ENCODE assay signal across 19 cellular contexts in genomic region chr4:8273450-8273849, GRCh38. TPM values are rescaled to one million over a fixed set of nuclear protein-coding genes. Genes with fewer than 3 reads are reported as not detected.
A peak's percentile ranks its signal among the peaks of the same experiment; 100 is the strongest.
DNase-seq lines count a peak whose midpoint lies in the region; ATAC-seq and TF ChIP-seq lines count a peak whose summit lies in the region.
"Had no signal": no experiment of that assay in that cellular context is flagged by ENCODE, and none has a peak within 500 bp of the region (broad histone marks: within the 10 kb centered on the region; RNA-seq: fewer than 3 reads in every experiment).

No MANE protein-coding gene starts in this region.

- no peaks in the 10 kb centered on the region for H3K79me2 ChIP-seq in hepatocyte

- no peak overlapping the region for H2AFZ ChIP-seq in hepatocyte

- peak overlapping the region in 11 of 12 donors; percentile 63 to 84 (median 76) for H3K27ac ChIP-seq in heart left ventricle
- H3K27ac ChIP-seq in hepatocyte: no peak overlapping the region
- H3K27ac ChIP-seq in sigmoid colon: peak overlapping the region; percentile 78 to 89 (median 84)
- H3K27ac ChIP-seq in vagina: peak overlapping the region; percentile 89
- H3K27ac ChIP-seq: 22Rv1, KMS-11 had no signal

- no peak for DNase-seq in heart left ventricle
- no peak for DNase-seq in cardiac septum (ENCODE audit: low spot score)
- no peak for DNase-seq in hepatocyte (ENCODE audit: low spot score)
- DNase-seq in sigmoid colon: peak; percentile 56
- DNase-seq in vagina (ENCODE audit: extremely low spot score in 2 of 2): no peak
- DNase-seq in dermis blood vessel endothelial cell: no peak
- no peak for DNase-seq in NCI-H1092 treated with DMSO at 0.1 percent for 48 hours (lab: John Stamatoyannopoulos, UW)
- DNase-seq in NCI-H510A treated with DMSO at 0.1 percent for 48 hours (lab: John Stamatoyannopoulos, UW): no peak
- DNase-seq: COR-L47, DMS153, NCI-H1092, NCI-H1694 treated with DMSO at 0.1 percent for 48 hours, NCI-H446, NCI-H774, SHP77 had no signal

- no peaks in the 10 kb centered on the region for H4K20me1 ChIP-seq in hepatocyte (ENCODE audit: insufficient read depth, poor library complexity, severe bottlenecking)

- TF ChIP-seq EP300 in sigmoid colon (IDR thresholded peaks at IDR 0.05): no peak

- H3K36me3 ChIP-seq in heart left ventricle: no peaks in the 10 kb centered on the region
- H3K36me3 ChIP-seq in hepatocyte (replicated peaks; ENCODE audit: insufficient read depth, low read depth): no peaks in the 10 kb centered on the region
- no peaks in the 10 kb centered on the region for H3K36me3 ChIP-seq in sigmoid colon
- no peaks in the 10 kb centered on the region for H3K36me3 ChIP-seq in vagina

- intact Hi-C loops in heart left ventricle (cut with DNase I): loop anchor here in 2 of 10 donors (2.0 to 5.0 kb wide), 2 partner anchors 34 to 131 kb away; no protein-coding TSS in a partner anchor
- intact Hi-C loops in cardiac septum (cut with DNase I): no loop called here
- intact Hi-C loops in sigmoid colon (cut with DNase I): no loop called here
- intact Hi-C loops in vagina (cut with DNase I): loop anchor here (10.0 kb wide), 1 partner anchor 131 kb away; no protein-coding TSS in a partner anchor

- TF ChIP-seq POLR2A in heart left ventricle (IDR thresholded peaks at IDR 0.05) (no peak), sigmoid colon (IDR thresholded peaks at IDR 0.05) (no peak), vagina (IDR thresholded peaks at IDR 0.05) (no peak)

- H3K4me1 ChIP-seq in heart left ventricle (peaks cover 0 to 94% (median 82%) of the 10 kb centered on the region in 12 donors), hepatocyte (ENCODE audit: insufficient read depth) (peaks cover 47% of the 10 kb centered on the region), sigmoid colon (peaks cover 0 to 97% (median 93%) of the 10 kb centered on the region in 4 donors), vagina (peaks cover 80% of the 10 kb centered on the region)

- TF ChIP-seq CTCF in heart left ventricle (IDR thresholded peaks at IDR 0.05) (no peak), hepatocyte (IDR thresholded peaks at IDR 0.05; ENCODE audit: poor library complexity) (no peak), sigmoid colon (IDR thresholded peaks at IDR 0.05) (no peak), vagina (IDR thresholded peaks at IDR 0.05) (no peak)

- WGBS in heart left ventricle, 4 donors: 72 to 83% (median 78%) methylated on average over 12 to 13 of the region's 13 CpGs
- 100% methylated on average over 1 of the region's 13 CpGs for WGBS in hepatocyte (ENCODE audit: low lambda C conversion rate, missing lambda C conversion rate)
- WGBS in sigmoid colon, 2 donors: 76 to 78% methylated on average over 13 of the region's 13 CpGs

- H3K4me2 ChIP-seq in hepatocyte: peak overlapping the region; percentile 27
- H3K4me2 ChIP-seq: KMS-11 had no signal

- H3K27me3 ChIP-seq in heart left ventricle (no peaks in the 10 kb centered on the region), hepatocyte (peaks cover 20% of the 10 kb centered on the region), sigmoid colon (no peaks in the 10 kb centered on the region), vagina (no peaks in the 10 kb centered on the region)

- no peaks in the 10 kb centered on the region for H3K9me3 ChIP-seq in heart left ventricle
- no peaks in the 10 kb centered on the region for H3K9me3 ChIP-seq in hepatocyte (ENCODE audit: low read depth)
- H3K9me3 ChIP-seq in sigmoid colon: no peaks in the 10 kb centered on the region
- no peaks in the 10 kb centered on the region for H3K9me3 ChIP-seq in vagina

- H3K4me3 ChIP-seq in heart left ventricle (peak overlapping the region in 4 of 12 donors; percentile 52 to 78 (median 66)), hepatocyte (no peak overlapping the region), sigmoid colon (no peak overlapping the region), vagina (no peak overlapping the region)

- H3K9me2 ChIP-seq in hepatocyte (replicated peaks; ENCODE audit: insufficient read depth): no peaks in the 10 kb centered on the region

- ATAC-seq in heart left ventricle: no peak
- ATAC-seq: Panc1 had no signal

RNA-seq across cellular contexts. Expression of gene HTRA3, which starts 3.9 kb away (rescaled TPM):
- total RNA-seq in heart left ventricle: 10 to 100 TPM; 26.8 to 84.6 (median 55.0) TPM
- 10 to 100 TPM; 28.9 to 50.1 TPM for polyA plus RNA-seq in heart left ventricle
- 50.8 TPM for total RNA-seq in cardiac septum
- 17.7 and 19.4 TPM in 2 replicates for total RNA-seq in hepatocyte
- polyA plus RNA-seq in hepatocyte: 34.9 and 39.4 TPM in 2 replicates
- 10 to 100 TPM; 14.5 to 49.6 (median 32.1) TPM for total RNA-seq in sigmoid colon
- 1 to 10 TPM; 1.2 to 5.0 (median 3.6) TPM for polyA plus RNA-seq in sigmoid colon
- total RNA-seq in vagina: 33.1 TPM
- 3.0 and 3.6 TPM in 2 replicates for total RNA-seq in dermis blood vessel endothelial cell
- total RNA-seq: MCF 10A had no signal
